ENCODE assay signal across 16 cellular contexts in the genomic region with DNA sequence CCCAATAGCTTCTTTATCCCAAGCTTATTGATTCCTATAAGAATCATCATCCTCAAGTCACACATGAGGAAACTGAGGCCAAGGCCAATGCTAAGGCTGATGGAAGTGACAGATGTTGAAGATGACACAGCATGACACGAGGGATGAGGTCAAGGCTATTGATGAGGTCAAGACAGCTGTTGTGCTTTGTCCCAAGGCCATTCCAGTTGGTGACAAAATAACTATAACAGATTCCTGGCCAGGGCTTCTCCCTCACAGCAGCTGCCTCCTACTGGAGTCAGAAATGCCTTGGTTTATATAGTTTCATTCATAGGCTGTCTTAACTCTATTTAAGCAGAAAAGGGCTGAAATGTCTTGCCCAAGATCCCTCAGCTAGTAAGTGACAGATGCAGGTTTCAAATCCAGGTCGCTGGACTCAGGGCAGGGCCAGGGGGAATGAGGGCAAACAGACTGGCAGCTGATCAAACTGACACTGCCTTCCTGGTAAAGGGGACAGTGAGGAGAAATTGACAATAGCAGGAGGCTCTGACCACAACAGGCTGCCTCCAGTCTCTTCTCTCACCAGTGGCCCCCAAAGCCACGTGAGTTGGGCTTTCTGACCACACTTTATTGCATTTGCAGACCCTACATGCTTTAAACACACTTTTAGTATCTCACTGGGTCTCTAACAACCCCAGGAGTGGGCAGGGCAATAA. TPM values are rescaled to one million over a fixed set of nuclear protein-coding genes. Genes with fewer than 3 reads are reported as not detected.
"Had no signal": no experiment of that assay in that cellular context is flagged by ENCODE, and none has a peak within 500 bp of the region (broad histone marks: within the 10 kb centered on the region; RNA-seq: fewer than 3 reads in every experiment).

No MANE protein-coding gene starts in this region.

- H3K27ac Mint-ChIP-seq: activated B cell treated with CpG ODN at 0.5 μM for 24 hours; activated naive CD8-positive, alpha-beta T cell treated with anti-CD3 and anti-CD28 coated beads for 36 hours; activated T-cell treated with anti-CD3 and anti-CD28 coated beads, Interleukin-2, amount 50 U/mL, for 72 hours; dendritic cell treated with granulocyte-macrophage colony-stimulating factor and Interleukin-4, amounts not matched to agents 40 ng/mL and 50 ng/mL, for 4 days; T-helper 17 cell had no signal

- ATAC-seq: activated T-cell treated with anti-CD3 and anti-CD28 coated beads, Interleukin-2, amount 50 U/mL, for 72 hours; naive thymus-derived CD8-positive, alpha-beta T cell; right lobe of liver; stimulated activated naive CD8-positive, alpha-beta T cell treated with anti-CD3 and anti-CD28 coated beads, Interleukin-15, Interleukin-2, amounts not matched to agents 100 U/mL and 50 U/mL, for 24 hours; T-helper 17 cell had no signal

- H3K27me3 Mint-ChIP-seq: activated B cell treated with CpG ODN at 0.5 μM for 24 hours; activated naive CD8-positive, alpha-beta T cell treated with anti-CD3 and anti-CD28 coated beads for 36 hours; dendritic cell treated with granulocyte-macrophage colony-stimulating factor and Interleukin-4, amounts not matched to agents 40 ng/mL and 50 ng/mL, for 4 days had no signal

- DNase-seq: activated B cell treated with CpG ODN at 0.5 μM for 24 hours; activated gamma-delta T cell treated with Interleukin-2 at 50 U/mL for 16 hours; activated naive CD8-positive, alpha-beta T cell treated with anti-CD3 and anti-CD28 coated beads for 36 hours; activated T-cell treated with anti-CD3 and anti-CD28 coated beads, Interleukin-2, amount 50 U/mL, for 72 hours; anterior cingulate cortex; cerebellar nuclear complex; erythroblast; naive thymus-derived CD8-positive, alpha-beta T cell; nucleus accumbens; stimulated activated CD4-positive, alpha-beta T cell treated with anti-CD3 and anti-CD28 coated beads, Interleukin-2, amount 100 ng/mL, for 24 hours; stimulated activated naive CD8-positive, alpha-beta T cell treated with anti-CD3 and anti-CD28 coated beads, Interleukin-15, Interleukin-2, amounts not matched to agents 100 U/mL and 50 U/mL, for 24 hours; T-helper 17 cell; upper lobe of left lung had no signal

- H3K9me3 Mint-ChIP-seq: activated B cell treated with CpG ODN at 0.5 μM for 24 hours; activated naive CD8-positive, alpha-beta T cell treated with anti-CD3 and anti-CD28 coated beads for 36 hours; activated T-cell treated with anti-CD3 and anti-CD28 coated beads, Interleukin-2, amount 50 U/mL, for 72 hours; dendritic cell treated with granulocyte-macrophage colony-stimulating factor and Interleukin-4, amounts not matched to agents 40 ng/mL and 50 ng/mL, for 4 days; naive thymus-derived CD8-positive, alpha-beta T cell had no signal

- H3K4me3 Mint-ChIP-seq: activated B cell treated with CpG ODN at 0.5 μM for 24 hours; activated naive CD8-positive, alpha-beta T cell treated with anti-CD3 and anti-CD28 coated beads for 36 hours; activated T-cell treated with anti-CD3 and anti-CD28 coated beads, Interleukin-2, amount 50 U/mL, for 72 hours; dendritic cell treated with granulocyte-macrophage colony-stimulating factor and Interleukin-4, amounts not matched to agents 40 ng/mL and 50 ng/mL, for 4 days had no signal

- H3K36me3 Mint-ChIP-seq: naive thymus-derived CD8-positive, alpha-beta T cell had no signal

RNA-seq across cellular contexts. Expression of gene GSTT2B, which starts 50.4 kb away (rescaled TPM):
- total RNA-seq: activated B cell treated with CpG ODN at 0.5 μM for 24 hours; activated naive CD8-positive, alpha-beta T cell treated with anti-CD3 and anti-CD28 coated beads for 36 hours; naive thymus-derived CD8-positive, alpha-beta T cell; T-helper 17 cell had no signal

RNA-seq across cellular contexts. Expression of gene DDTL, which starts 56.0 kb away (rescaled TPM):
- total RNA-seq: activated naive CD8-positive, alpha-beta T cell treated with anti-CD3 and anti-CD28 coated beads for 36 hours; naive thymus-derived CD8-positive, alpha-beta T cell; temporal lobe had no signal
